1 cellular context compared by ENCODE assay signal in the genomic region with DNA sequence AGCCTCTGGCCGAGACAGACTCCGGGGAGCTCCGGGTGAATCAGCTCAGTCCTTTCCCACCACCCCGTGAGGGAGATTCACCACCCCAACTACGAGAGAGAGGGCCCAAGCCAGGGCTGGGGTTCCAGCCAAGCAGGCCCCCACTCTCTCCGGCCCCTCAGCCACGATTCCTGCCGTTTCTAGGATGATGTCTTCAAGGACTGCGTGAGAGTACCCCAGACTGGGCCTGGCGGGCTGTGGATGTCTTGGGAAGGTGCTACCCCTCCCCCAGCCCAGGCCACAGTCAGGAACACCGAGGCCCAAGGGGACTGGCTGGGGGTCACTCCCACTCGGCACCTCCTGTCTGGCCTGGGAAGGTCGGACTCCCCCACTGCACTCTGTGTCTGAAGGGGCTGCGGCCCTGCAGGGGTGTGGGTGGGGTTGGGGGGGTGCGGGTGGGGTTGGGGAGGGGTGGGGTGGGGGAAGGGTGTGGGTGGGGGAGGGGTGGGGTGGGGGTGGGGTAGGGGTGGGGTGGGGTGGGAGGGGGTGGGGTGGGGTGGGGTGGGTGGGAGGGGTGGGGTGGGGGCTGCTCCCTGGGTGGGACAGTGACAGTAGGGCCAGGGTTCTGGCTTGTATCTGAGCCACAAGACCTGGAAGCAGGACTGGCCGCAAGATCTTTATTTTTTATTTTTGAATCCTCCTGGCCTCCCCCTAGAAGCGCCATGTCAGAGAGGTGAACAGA.
TF ChIP-seq lines count a peak whose summit lies in the region.

No MANE protein-coding gene starts in this region.

TF ChIP-seq in K562, 482 proteins besides CTCF, POLR2A, EP300 and RAD21:
- TF ChIP-seq ZZZ3 (IDR thresholded peaks at IDR 0.05) (no peak), ZBTB7A (IDR thresholded peaks at IDR 0.05; ENCODE audit: borderline replicate concordance, control insufficient read depth, low read depth, low read length) (peak; percentile 26; the same call in 1 of the 2 replicates), PTRF (tag; IDR thresholded peaks at IDR 0.05) (no peak), RBM22 (IDR thresholded peaks at IDR 0.05; ENCODE audit: low read depth, low read length, poor library complexity, severe bottlenecking) (peak; percentile 42), POLR2G (IDR thresholded peaks at IDR 0.05; ENCODE audit: low read depth, low read length) (peak; percentile 3; the same call in 1 of the 2 replicates), TRIM24 (IDR thresholded peaks at IDR 0.05) (peak; percentile 61 to 75; a peak in 3 of 4 replicates), ZFX (CRISPR knock-in tag; IDR thresholded peaks at IDR 0.05) (no peak), KLF10 (CRISPR knock-in tag; IDR thresholded peaks at IDR 0.05) (no peak), MTA1 (IDR thresholded peaks at IDR 0.05; ENCODE audit: borderline replicate concordance) (no peak), MTA2 (IDR thresholded peaks at IDR 0.05; ENCODE audit: low read depth) (no peak), NFE2 (IDR thresholded peaks at IDR 0.05; ENCODE audit: low read depth) (no peak), NFXL1 (CRISPR knock-in tag; IDR thresholded peaks at IDR 0.05) (no peak), BMI1 (IDR thresholded peaks at IDR 0.05; ENCODE audit: low read length) (no peak), EP400 (IDR thresholded peaks at IDR 0.05) (no peak), ETV1 (tag; conservative IDR thresholded peaks at IDR 0.05; ENCODE audit: low read depth) (no peak)
- TF ChIP-seq, protein P1, sequence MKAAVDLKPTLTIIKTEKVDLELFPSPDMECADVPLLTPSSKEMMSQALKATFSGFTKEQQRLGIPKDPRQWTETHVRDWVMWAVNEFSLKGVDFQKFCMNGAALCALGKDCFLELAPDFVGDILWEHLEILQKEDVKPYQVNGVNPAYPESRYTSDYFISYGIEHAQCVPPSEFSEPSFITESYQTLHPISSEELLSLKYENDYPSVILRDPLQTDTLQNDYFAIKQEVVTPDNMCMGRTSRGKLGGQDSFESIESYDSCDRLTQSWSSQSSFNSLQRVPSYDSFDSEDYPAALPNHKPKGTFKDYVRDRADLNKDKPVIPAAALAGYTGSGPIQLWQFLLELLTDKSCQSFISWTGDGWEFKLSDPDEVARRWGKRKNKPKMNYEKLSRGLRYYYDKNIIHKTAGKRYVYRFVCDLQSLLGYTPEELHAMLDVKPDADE (conservative IDR thresholded peaks at IDR 0.05; ENCODE audit: control insufficient read depth, low read depth, low read length): no peak
- TF ChIP-seq, protein P2, sequence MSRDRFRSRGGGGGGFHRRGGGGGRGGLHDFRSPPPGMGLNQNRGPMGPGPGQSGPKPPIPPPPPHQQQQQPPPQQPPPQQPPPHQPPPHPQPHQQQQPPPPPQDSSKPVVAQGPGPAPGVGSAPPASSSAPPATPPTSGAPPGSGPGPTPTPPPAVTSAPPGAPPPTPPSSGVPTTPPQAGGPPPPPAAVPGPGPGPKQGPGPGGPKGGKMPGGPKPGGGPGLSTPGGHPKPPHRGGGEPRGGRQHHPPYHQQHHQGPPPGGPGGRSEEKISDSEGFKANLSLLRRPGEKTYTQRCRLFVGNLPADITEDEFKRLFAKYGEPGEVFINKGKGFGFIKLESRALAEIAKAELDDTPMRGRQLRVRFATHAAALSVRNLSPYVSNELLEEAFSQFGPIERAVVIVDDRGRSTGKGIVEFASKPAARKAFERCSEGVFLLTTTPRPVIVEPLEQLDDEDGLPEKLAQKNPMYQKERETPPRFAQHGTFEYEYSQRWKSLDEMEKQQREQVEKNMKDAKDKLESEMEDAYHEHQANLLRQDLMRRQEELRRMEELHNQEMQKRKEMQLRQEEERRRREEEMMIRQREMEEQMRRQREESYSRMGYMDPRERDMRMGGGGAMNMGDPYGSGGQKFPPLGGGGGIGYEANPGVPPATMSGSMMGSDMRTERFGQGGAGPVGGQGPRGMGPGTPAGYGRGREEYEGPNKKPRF (IDR thresholded peaks at IDR 0.05; ENCODE audit: low read depth, low read length): no peak
- TF ChIP-seq, protein P3, sequence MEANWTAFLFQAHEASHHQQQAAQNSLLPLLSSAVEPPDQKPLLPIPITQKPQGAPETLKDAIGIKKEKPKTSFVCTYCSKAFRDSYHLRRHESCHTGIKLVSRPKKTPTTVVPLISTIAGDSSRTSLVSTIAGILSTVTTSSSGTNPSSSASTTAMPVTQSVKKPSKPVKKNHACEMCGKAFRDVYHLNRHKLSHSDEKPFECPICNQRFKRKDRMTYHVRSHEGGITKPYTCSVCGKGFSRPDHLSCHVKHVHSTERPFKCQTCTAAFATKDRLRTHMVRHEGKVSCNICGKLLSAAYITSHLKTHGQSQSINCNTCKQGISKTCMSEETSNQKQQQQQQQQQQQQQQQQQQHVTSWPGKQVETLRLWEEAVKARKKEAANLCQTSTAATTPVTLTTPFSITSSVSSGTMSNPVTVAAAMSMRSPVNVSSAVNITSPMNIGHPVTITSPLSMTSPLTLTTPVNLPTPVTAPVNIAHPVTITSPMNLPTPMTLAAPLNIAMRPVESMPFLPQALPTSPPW (CRISPR knock-in tag; IDR thresholded peaks at IDR 0.05): peak; percentile 25; the same call in 1 of the 2 replicates
TF ChIP-seq in K562: peak in this region for 5.
